Comparison of ENCODE assay signal across 3 cellular contexts in genomic region chr4:742096-742741, GRCh38.
TF ChIP-seq lines count a peak whose summit lies in the region.

No MANE protein-coding gene starts in this region.

TF ChIP-seq in SK-N-SH treated with all-trans-retinoic acid at 6 μM for 48 hours, 23 proteins besides CTCF, POLR2A, EP300 and RAD21:
- TF ChIP-seq POU6F1 (CRISPR knock-in tag; IDR thresholded peaks at IDR 0.05; ENCODE audit: borderline replicate concordance, low read depth) (no peak), ZFP30 (CRISPR knock-in tag; IDR thresholded peaks at IDR 0.05) (no peak), OSR1 (CRISPR knock-in tag; IDR thresholded peaks at IDR 0.05) (no peak)

TF ChIP-seq in SK-N-SH, 30 proteins besides CTCF, POLR2A, EP300 and RAD21 (continued from another document):
- no peak for TF ChIP-seq REST (IDR thresholded peaks at IDR 0.05; ENCODE audit: low read depth, low read length)

TF ChIP-seq in WTC11, 78 proteins besides CTCF, POLR2A, EP300 and RAD21 (continued from another document):
- no peak for TF ChIP-seq AR (CRISPR knock-in tag; IDR thresholded peaks at IDR 0.05)
TF ChIP-seq in WTC11: peak in this region for 1.
